Comparison of ENCODE assay signal across 14 cellular contexts in genomic region chr1:204081791-204082513, GRCh38. TPM values are rescaled to one million over a fixed set of nuclear protein-coding genes. Genes with fewer than 3 reads are reported as not detected.
DNase-seq lines count a peak whose midpoint lies in the region; ATAC-seq and TF ChIP-seq lines count a peak whose summit lies in the region.
"Had no signal": no experiment of that assay in that cellular context is flagged by ENCODE, and none has a peak within 500 bp of the region (broad histone marks: within the 10 kb centered on the region; RNA-seq: fewer than 3 reads in every experiment).

No MANE protein-coding gene starts in this region.

- no peaks in the 10 kb centered on the region for H3K36me3 Mint-ChIP-seq in natural killer cell
- no peaks in the 10 kb centered on the region for H3K36me3 Mint-ChIP-seq in natural killer cell treated with Interleukin-12 subunit alpha and Interleukin-12 subunit beta and Interleukin-15 and Interleukin-18, amount 100 ng/mL, for 72 hours
- H3K36me3 Mint-ChIP-seq in effector memory CD8-positive, alpha-beta T cell (ENCODE audit: insufficient read depth), result no peaks in the 10 kb centered on the region

- H3K4me3 ChIP-seq in parathyroid adenoma (ENCODE audit: low read depth, low read length), result no peak overlapping the region

- no peak for DNase-seq in natural killer cell
- no peak for DNase-seq in natural killer cell treated with Interleukin-12 subunit alpha and Interleukin-12 subunit beta and Interleukin-15 and Interleukin-18, amount 100 ng/mL, for 72 hours (ENCODE audit: low spot score)
- DNase-seq in effector memory CD8-positive, alpha-beta T cell, result no peak
- no peak for DNase-seq in NK-92 treated with Interleukin-12 subunit alpha and Interleukin-12 subunit beta, amount 100 ng/mL, for 24 hours (lab: John Stamatoyannopoulos, UW)
- DNase-seq in KBM-7, result no peak
- DNase-seq: activated CD4-positive, alpha-beta T cell treated with anti-CD3 and anti-CD28 coated beads for 4 hours; left cardiac atrium; NCI-H510A; RPMI8226 had no signal

- peak overlapping the region; percentile 52 to 74 for H3K27ac Mint-ChIP-seq in natural killer cell
- H3K27ac Mint-ChIP-seq in natural killer cell treated with Interleukin-12 subunit alpha and Interleukin-12 subunit beta and Interleukin-15 and Interleukin-18, amount 100 ng/mL, for 72 hours, result peak overlapping the region in 1 of 2 donors; percentile 23
- H3K27ac Mint-ChIP-seq in effector memory CD8-positive, alpha-beta T cell, result peak overlapping the region; percentile 22 to 54
- H3K27ac Mint-ChIP-seq: T-helper 1 cell treated with Interleukin-12 subunit alpha and Interleukin-12 subunit beta and Interleukin-4 antibody, amounts not matched to agents 30 μg/mL and 1 μg/mL, for 36 hours had no signal

- peak overlapping the region; percentile 39 for H3K27ac ChIP-seq in parathyroid adenoma
- H3K27ac ChIP-seq: neutrophil had no signal

- H3K4me1 ChIP-seq in parathyroid adenoma, result peaks cover 32% of the 10 kb centered on the region

- H3K9me3 Mint-ChIP-seq in natural killer cell, result no peaks in the 10 kb centered on the region
- H3K9me3 Mint-ChIP-seq in natural killer cell treated with Interleukin-12 subunit alpha and Interleukin-12 subunit beta and Interleukin-15 and Interleukin-18, amount 100 ng/mL, for 72 hours, result no peaks in the 10 kb centered on the region
- H3K9me3 Mint-ChIP-seq in effector memory CD8-positive, alpha-beta T cell, result no peaks in the 10 kb centered on the region
- H3K9me3 Mint-ChIP-seq: T-helper 1 cell treated with Interleukin-12 subunit alpha and Interleukin-12 subunit beta and Interleukin-4 antibody, amounts not matched to agents 30 μg/mL and 1 μg/mL, for 36 hours had no signal

- no peaks in the 10 kb centered on the region for H3K36me3 ChIP-seq in parathyroid adenoma (ENCODE audit: control insufficient read depth, insufficient read depth, low read length)
- H3K36me3 ChIP-seq: neutrophil had no signal

- TF ChIP-seq CTCF in natural killer cell (IDR thresholded peaks at IDR 0.05) (no peak), parathyroid adenoma (IDR thresholded peaks at IDR 0.05) (no peak)

- H3K4me2 ChIP-seq in parathyroid adenoma (ENCODE audit: low read length), result no peak overlapping the region

- H3K27me3 ChIP-seq in parathyroid adenoma (ENCODE audit: control insufficient read depth, insufficient read depth, low read length), result no peaks in the 10 kb centered on the region

- no peak overlapping the region for H3K9ac ChIP-seq in parathyroid adenoma

- H3K79me2 ChIP-seq in parathyroid adenoma, result peaks cover 33% of the 10 kb centered on the region

- in situ Hi-C loops in KBM-7 (cut with MboI; ENCODE audit: low pct_unique_long_range_greater_than_20kb, low sequenced_read_pairs), result no loop called here

- H3K4me3 Mint-ChIP-seq in natural killer cell, result no peak overlapping the region
- H3K4me3 Mint-ChIP-seq in natural killer cell treated with Interleukin-12 subunit alpha and Interleukin-12 subunit beta and Interleukin-15 and Interleukin-18, amount 100 ng/mL, for 72 hours, result no peak overlapping the region
- no peak overlapping the region for H3K4me3 Mint-ChIP-seq in effector memory CD8-positive, alpha-beta T cell
- H3K4me3 Mint-ChIP-seq: T-helper 1 cell treated with Interleukin-12 subunit alpha and Interleukin-12 subunit beta and Interleukin-4 antibody, amounts not matched to agents 30 μg/mL and 1 μg/mL, for 36 hours had no signal

- peaks cover 39 to 54% of the 10 kb centered on the region in 2 donors for H3K4me1 Mint-ChIP-seq in natural killer cell
- peaks cover 25 to 30% of the 10 kb centered on the region in 2 donors for H3K4me1 Mint-ChIP-seq in natural killer cell treated with Interleukin-12 subunit alpha and Interleukin-12 subunit beta and Interleukin-15 and Interleukin-18, amount 100 ng/mL, for 72 hours (ENCODE audit: low read depth in 2 of 2)
- H3K4me1 Mint-ChIP-seq in effector memory CD8-positive, alpha-beta T cell (ENCODE audit: low read depth in 2 of 2), result peaks cover 29 to 35% of the 10 kb centered on the region in 2 donors

- H3K9me3 ChIP-seq in parathyroid adenoma (ENCODE audit: control insufficient read depth, low read length), result no peaks in the 10 kb centered on the region
- H3K9me3 ChIP-seq: neutrophil had no signal

- ATAC-seq in natural killer cell (no peak), GM21528 (IDR thresholded peaks at IDR 0.05; ENCODE audit: low FRiP score, unreplicated experiment) (no peak), GM21619 (IDR thresholded peaks at IDR 0.05; ENCODE audit: unreplicated experiment) (no peak)
- ATAC-seq in natural killer cell treated with Interleukin-12 subunit alpha and Interleukin-12 subunit beta and Interleukin-15 and Interleukin-18, amount 100 ng/mL, for 72 hours, result no peak
- ATAC-seq in effector memory CD8-positive, alpha-beta T cell (replicated peaks), result no peak
- ATAC-seq: left cardiac atrium had no signal

- no peaks in the 10 kb centered on the region for H3K27me3 Mint-ChIP-seq in natural killer cell (ENCODE audit: low read depth in 2 of 2)
- H3K27me3 Mint-ChIP-seq in natural killer cell treated with Interleukin-12 subunit alpha and Interleukin-12 subunit beta and Interleukin-15 and Interleukin-18, amount 100 ng/mL, for 72 hours, result no peaks in the 10 kb centered on the region
- H3K27me3 Mint-ChIP-seq in effector memory CD8-positive, alpha-beta T cell, result peaks cover 0 to 7% of the 10 kb centered on the region in 2 donors

- no peak overlapping the region for H2AFZ ChIP-seq in parathyroid adenoma

- intact Hi-C loops in natural killer cell (cut with micrococcal nuclease), result no loop called here

RNA-seq across cellular contexts. Expression of gene SOX13, which starts 9.0 kb away (rescaled TPM):
- 10 to 100 TPM; 27.3 to 44.7 (median 41.4) TPM for total RNA-seq in natural killer cell
- total RNA-seq in natural killer cell treated with Interleukin-12 subunit alpha and Interleukin-12 subunit beta and Interleukin-15 and Interleukin-18, amount 100 ng/mL, for 72 hours, result 1 to 10 TPM; 5.9 to 8.3 TPM
